ENCODE assay signal across 9 cellular contexts in genomic region chr9:27125030-27125429, GRCh38. TPM values are rescaled to one million over a fixed set of nuclear protein-coding genes. Genes with fewer than 3 reads are reported as not detected.
DNase-seq lines count a peak whose midpoint lies in the region; ATAC-seq, FAIRE-seq and TF ChIP-seq lines count a peak whose summit lies in the region.
"Had no signal": no experiment of that assay in that cellular context is flagged by ENCODE, and none has a peak within 500 bp of the region (broad histone marks: within the 10 kb centered on the region; RNA-seq: fewer than 3 reads in every experiment).

No MANE protein-coding gene starts in this region.

- H4K20me1 ChIP-seq in PC-3 (ENCODE audit: low read length): no peaks in the 10 kb centered on the region

- no peak overlapping the region for H2AFZ ChIP-seq in PC-3 (ENCODE audit: low read length)

- 24 to 37% methylated on average over 4 of the region's 4 CpGs for WGBS in pancreas, 2 donors

- no peaks in the 10 kb centered on the region for H3K79me2 ChIP-seq in PC-3 (ENCODE audit: low read length)

- no TSS peak for BruUV-seq in PC-3 (replicated peaks; lab: Mats Ljungman, UMichigan)

- H3K9me3 ChIP-seq in PC-3 (ENCODE audit: low read length) (no peaks in the 10 kb centered on the region), pancreas (no peaks in the 10 kb centered on the region)

- no peak for TF ChIP-seq CTCF in PC-3 (conservative IDR thresholded peaks at IDR 0.05; ENCODE audit: low read depth, low read length)
- no peak for TF ChIP-seq CTCF in fibroblast of the aortic adventitia (IDR thresholded peaks at IDR 0.05; ENCODE audit: insufficient read depth, low read length)
- no peak for TF ChIP-seq CTCF in pancreas (IDR thresholded peaks at IDR 0.05)

- H3K9ac ChIP-seq in PC-3 (ENCODE audit: low read length): peak overlapping the region; percentile 16; the same call in 1 of the 2 replicates

- H3K36me3 ChIP-seq in PC-3 (ENCODE audit: low read depth, low read length) (no peaks in the 10 kb centered on the region), pancreas (no peaks in the 10 kb centered on the region)

- H3K27me3 ChIP-seq in PC-3 (ENCODE audit: low read length): no peaks in the 10 kb centered on the region
- no peaks in the 10 kb centered on the region for H3K27me3 ChIP-seq in pancreas

- CTCF ChIA-PET in PC-3 (lab: Charles Lee): interaction anchor here (0.6 kb wide), 1 partner anchor 49 kb away, joined by 4 read pairs; no protein-coding TSS in a partner anchor

- H3K9me2 ChIP-seq in PC-3 (replicated peaks; ENCODE audit: low read length): no peaks in the 10 kb centered on the region

- DNase-seq in DMS 273 treated with DMSO at 0.1 percent for 48 hours (lab: John Stamatoyannopoulos, UW) (peak; percentile 52), PC-3 (peak; percentile 94), fibroblast of the aortic adventitia (ENCODE audit: low read depth) (peak; percentile 99), pancreas (peak in 4 of 6 donors; percentile 27 to 73 (median 55)), NOMO-1 treated with DMSO at 0.1 percent for 48 hours (lab: John Stamatoyannopoulos, UW; ENCODE audit: unreplicated experiment) (no peak), activated T-cell treated with anti-CD3 and anti-CD28 coated beads for 4 hours (no peak)
- DNase-seq in activated CD4-positive, alpha-beta T cell treated with anti-CD3 and anti-CD28 coated beads for 4 hours: no peak

- FAIRE-seq in pancreas (lab: Jason Lieb, UNC): peak; percentile 17

- H3K4me1 ChIP-seq in PC-3 (ENCODE audit: insufficient read depth, low read length) (peaks cover 42% of the 10 kb centered on the region), pancreas (peaks cover 0 to 5% (median 4%) of the 10 kb centered on the region in 3 donors)

- H3K4me3 ChIP-seq in PC-3 (ENCODE audit: low read length): no peak overlapping the region
- H3K4me3 ChIP-seq in fibroblast of the aortic adventitia (ENCODE audit: low read depth, low read length): no peak overlapping the region
- no peak overlapping the region for H3K4me3 ChIP-seq in pancreas

- ATAC-seq in PC-3 (peak; percentile 94), pancreas (peak; percentile 69 to 97 (median 94)), HG02884 (IDR thresholded peaks at IDR 0.05; ENCODE audit: unreplicated experiment) (no peak)

- peak overlapping the region; percentile 82 for H3K27ac ChIP-seq in PC-3 (ENCODE audit: low read length)
- no peak overlapping the region for H3K27ac ChIP-seq in pancreas
- H3K27ac ChIP-seq: VCaP had no signal

- peaks cover 4% of the 10 kb centered on the region for H3F3A ChIP-seq in PC-3 (ENCODE audit: low read length, unreplicated experiment)

- peak overlapping the region; percentile 48 for H3K4me2 ChIP-seq in PC-3 (ENCODE audit: low read length)

- POLR2A ChIA-PET in PC-3 (lab: Charles Lee; ENCODE audit: unreplicated experiment): no interaction called here

- intact Hi-C loops in PC-3 (cut with micrococcal nuclease) (loop anchor here (10.0 kb wide), 1 partner anchor 70 kb away; no protein-coding TSS in a partner anchor), pancreas (cut with DNase I) (no loop called here)

RNA-seq across cellular contexts. Expression of gene TEK, which starts 16.0 kb away (rescaled TPM):
- total RNA-seq in PC-3 (2014; rRNA removed): 0.07 TPM in 1 of 2 replicates, not detected in the other
- total RNA-seq in fibroblast of the aortic adventitia (ENCODE audit: low replicate concordance): 1.7 and 3.8 TPM in 2 replicates
- 1 to 10 TPM; 1.1 to 3.8 (median 1.9) TPM for total RNA-seq in pancreas
- 1 to 10 TPM in 1 of 2 donors, under 1 TPM in 1; 0.91 to 3.4 TPM for polyA plus RNA-seq in pancreas

Comparison
In these comparisons a context has a peak if more than half of its experiments do, and no peak if none do; other contexts are left out.
1. DNase-seq: peak in DMS 273 treated with DMSO at 0.1 percent for 48 hours (single experiment), PC-3 (single experiment), fibroblast of the aortic adventitia (single experiment) and pancreas (4 of 6); none in activated CD4-positive, alpha-beta T cell treated with anti-CD3 and anti-CD28 coated beads for 4 hours (0 of 2), NOMO-1 treated with DMSO at 0.1 percent for 48 hours (single experiment) and activated T-cell treated with anti-CD3 and anti-CD28 coated beads for 4 hours (single experiment).